21 cellular contexts compared by ENCODE assay signal in genomic region chr7:69941077-69941476, GRCh38.
A peak's percentile ranks its signal among the peaks of the same experiment; 100 is the strongest.
DNase-seq lines count a peak whose midpoint lies in the region; ATAC-seq, FAIRE-seq and TF ChIP-seq lines count a peak whose summit lies in the region.
"Had no signal": no experiment of that assay in that cellular context is flagged by ENCODE, and none has a peak within 500 bp of the region (broad histone marks: within the 10 kb centered on the region; RNA-seq: fewer than 3 reads in every experiment).

No MANE protein-coding gene starts in this region.

- H3K4ac ChIP-seq in neuronal stem cell (ENCODE audit: low read length), result no peak overlapping the region

- ATAC-seq in stimulated activated memory B cell treated with anti-CD40 and anti-IgM and Interleukin-4, amounts not matched to agents 10 μg/mL and 1 μg/mL and 100 μg/mL, for 72 hours, result no peak
- no peak for ATAC-seq in left lobe of liver
- ATAC-seq: CD8-positive, alpha-beta T cell; Panc1; SK-N-SH treated with all-trans-retinoic acid at 6 μM for 48 hours had no signal

- peak overlapping the region; percentile 42 for H3K27ac Mint-ChIP-seq in stimulated activated memory B cell treated with anti-CD40 and anti-IgM and Interleukin-4, amounts not matched to agents 10 μg/mL and 1 μg/mL and 100 μg/mL, for 72 hours
- H3K27ac Mint-ChIP-seq: CD8-positive, alpha-beta T cell; H9; IgD-negative memory B cell; T-cell; T-helper 2 cell treated with Interferon-gamma antibody and Interleukin-4, amounts not matched to agents 5 μg/mL and 100 μg/mL, for 36 hours had no signal

- H2BK12ac ChIP-seq in neuronal stem cell (ENCODE audit: low read length), result no peak overlapping the region

- no peak overlapping the region for H4K8ac ChIP-seq in neuronal stem cell (ENCODE audit: low read depth, low read length)

- no peak for TF ChIP-seq CTCF in VCaP (conservative IDR thresholded peaks at IDR 0.05)

- H3K4me3 ChIP-seq in neuronal stem cell (ENCODE audit: low read length in 2 of 2), result no peak overlapping the region

- H2AK5ac ChIP-seq in neuronal stem cell (ENCODE audit: low read depth, low read length), result no peak overlapping the region

- no peak overlapping the region for H2BK5ac ChIP-seq in neuronal stem cell (ENCODE audit: low read length)

- H3K18ac ChIP-seq in neuronal stem cell (ENCODE audit: low read length), result no peak overlapping the region

- H2BK120ac ChIP-seq in neuronal stem cell (ENCODE audit: low read depth, low read length), result no peak overlapping the region

- H3K79me1 ChIP-seq in neuronal stem cell (ENCODE audit: low read depth, low read length), result no peaks in the 10 kb centered on the region

- H3K27ac ChIP-seq in VCaP (peak overlapping the region; percentile 34), neuronal stem cell (replicated peaks; ENCODE audit: low read length) (no peak overlapping the region)

- H3K14ac ChIP-seq in neuronal stem cell (ENCODE audit: low read length), result no peak overlapping the region

- no peak overlapping the region for H3K4me3 Mint-ChIP-seq in stimulated activated memory B cell treated with anti-CD40 and anti-IgM and Interleukin-4, amounts not matched to agents 10 μg/mL and 1 μg/mL and 100 μg/mL, for 72 hours
- H3K4me3 Mint-ChIP-seq: CD8-positive, alpha-beta T cell; H9; IgD-negative memory B cell; T-helper 2 cell treated with Interferon-gamma antibody and Interleukin-4, amounts not matched to agents 5 μg/mL and 100 μg/mL, for 36 hours had no signal

- H4K91ac ChIP-seq in neuronal stem cell (ENCODE audit: low read depth, low read length, poor library complexity), result no peak overlapping the region

- no peak overlapping the region for H3K9ac ChIP-seq in neuronal stem cell (ENCODE audit: low read depth, low read length, poor library complexity)

- H2BK15ac ChIP-seq in neuronal stem cell (ENCODE audit: low read length), result no peak overlapping the region

- FAIRE-seq in GM18507 (lab: Jason Lieb, UNC), result peak; percentile 54

- no peaks in the 10 kb centered on the region for H3K9me3 Mint-ChIP-seq in stimulated activated memory B cell treated with anti-CD40 and anti-IgM and Interleukin-4, amounts not matched to agents 10 μg/mL and 1 μg/mL and 100 μg/mL, for 72 hours
- H3K9me3 Mint-ChIP-seq: CD8-positive, alpha-beta T cell; H9; IgD-negative memory B cell; T-cell; T-helper 2 cell treated with Interferon-gamma antibody and Interleukin-4, amounts not matched to agents 5 μg/mL and 100 μg/mL, for 36 hours had no signal

- H3K27me3 ChIP-seq in neuronal stem cell (ENCODE audit: control insufficient read depth in 3 of 3, insufficient read depth in 3 of 3, low read depth in 1 of 3, low read length in 3 of 3), result no peaks in the 10 kb centered on the region

- H3K23ac ChIP-seq in neuronal stem cell (ENCODE audit: low read depth, low read length, poor library complexity), result no peak overlapping the region

- H2AFZ ChIP-seq in neuronal stem cell (ENCODE audit: low read length), result no peak overlapping the region

- no peak overlapping the region for H3K4me2 ChIP-seq in neuronal stem cell (ENCODE audit: insufficient read depth, low read length, poor library complexity, severe bottlenecking)

- no CpG with 5 or more reads among the region's 7 CpGs for WGBS in neuronal stem cell (ENCODE audit: extremely low coverage in 2 of 2, insufficient read length in 2 of 2, insufficient replicate concordance in 1 of 2), 2 donors

- no peaks in the 10 kb centered on the region for H3K36me3 Mint-ChIP-seq in stimulated activated memory B cell treated with anti-CD40 and anti-IgM and Interleukin-4, amounts not matched to agents 10 μg/mL and 1 μg/mL and 100 μg/mL, for 72 hours
- H3K36me3 Mint-ChIP-seq: CD8-positive, alpha-beta T cell; T-cell had no signal

- H3K36me3 ChIP-seq in neuronal stem cell (replicated peaks in 1 of 2; ENCODE audit: control insufficient read depth in 2 of 2, insufficient read depth in 2 of 2, low read length in 2 of 2), result no peaks in the 10 kb centered on the region

- H3K27me3 Mint-ChIP-seq in stimulated activated memory B cell treated with anti-CD40 and anti-IgM and Interleukin-4, amounts not matched to agents 10 μg/mL and 1 μg/mL and 100 μg/mL, for 72 hours, result no peaks in the 10 kb centered on the region
- H3K27me3 Mint-ChIP-seq: T-cell had no signal

- peaks cover 0 to 4% of the 10 kb centered on the region in 2 donors for H3K4me1 ChIP-seq in neuronal stem cell (ENCODE audit: control insufficient read depth in 2 of 2, insufficient read depth in 1 of 2, low read depth in 1 of 2, low read length in 2 of 2)

- DNase-seq in NCI-H1105 treated with DMSO at 0.1 percent for 48 hours (lab: John Stamatoyannopoulos, UW) (peak; percentile 0), NCI-H1105 (lab: John Stamatoyannopoulos, UW) (no peak), GM18507 (ENCODE audit: extremely low spot score, insufficient read length, low read depth) (no peak), RKO (ENCODE audit: low spot score) (no peak), neuronal stem cell (ENCODE audit: low spot score) (no peak), left lobe of liver (ENCODE audit: low spot score) (no peak)
- DNase-seq: 8988T; C1 segment of cervical spinal cord; CD8-positive, alpha-beta T cell; GF-D8; H9; NCI-H1436 treated with DMSO at 0.1 percent for 48 hours; NCI-H1930; NCI-H2171 treated with DMSO at 0.1 percent for 48 hours; T-cell had no signal

- no peaks in the 10 kb centered on the region for H3K9me3 ChIP-seq in neuronal stem cell (replicated peaks in 1 of 2; ENCODE audit: control insufficient read depth in 2 of 2, insufficient read depth in 1 of 2, low read depth in 1 of 2, low read length in 2 of 2)

- H3K4me1 Mint-ChIP-seq in stimulated activated memory B cell treated with anti-CD40 and anti-IgM and Interleukin-4, amounts not matched to agents 10 μg/mL and 1 μg/mL and 100 μg/mL, for 72 hours, result peaks cover 18% of the 10 kb centered on the region
